ENCODE assay signal across 8 cellular contexts in the genomic region with DNA sequence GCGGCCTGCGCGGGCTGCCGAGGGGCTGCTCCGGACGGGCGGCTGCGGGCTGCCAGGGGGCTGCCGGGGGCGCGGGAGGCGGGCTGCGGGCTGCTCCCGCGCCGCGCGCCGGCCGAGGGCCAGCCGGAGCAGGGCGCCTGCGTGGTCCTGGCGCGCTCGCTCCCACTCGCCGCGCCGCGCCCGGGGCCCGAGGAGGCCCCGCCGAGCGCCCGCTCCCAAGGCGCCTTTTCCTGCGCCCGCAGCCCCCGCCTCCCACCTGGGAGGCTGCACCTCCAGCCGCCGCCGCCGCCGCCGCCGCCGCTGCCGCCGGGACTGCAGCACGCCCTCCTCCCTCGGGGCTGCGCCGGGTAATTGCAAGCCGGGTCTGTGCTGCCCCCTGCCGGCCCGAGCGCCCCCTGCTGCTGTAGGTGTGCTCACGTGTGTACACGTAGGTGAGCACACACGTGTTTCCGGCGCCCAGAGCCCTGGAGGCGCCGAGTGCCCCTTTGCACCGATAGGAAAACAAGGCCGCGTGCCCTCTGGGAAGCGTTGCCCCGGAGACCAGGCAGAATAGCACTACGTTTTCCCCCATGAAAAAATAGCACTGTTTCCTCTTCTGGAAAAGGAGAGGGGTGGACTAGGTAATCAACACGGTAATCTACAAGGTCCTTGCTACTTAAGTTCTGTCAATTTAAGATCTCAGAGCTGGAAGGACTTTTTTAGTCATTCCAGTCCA. TPM values are rescaled to one million over a fixed set of nuclear protein-coding genes. Genes with fewer than 3 reads are reported as not detected.
DNase-seq lines count a peak whose midpoint lies in the region; ATAC-seq, FAIRE-seq and TF ChIP-seq lines count a peak whose summit lies in the region.

EPB41L4B (minus strand) TSS at position 326 of the 715 bp plus-strand sequence. CDS start 613 bp downstream, outside the sequence.

- H3K4me3 ChIP-seq in HepG2 (replicated peaks in 1 of 3; ENCODE audit: insufficient read depth in 1 of 3, low read depth in 2 of 3, low read length in 3 of 3), result peak within 1 kb of the TSS; percentile 85 to 91 (median 90)

- peak within 1 kb of the TSS; percentile 68 for H3K9ac ChIP-seq in HepG2 (ENCODE audit: insufficient read depth, low read depth, low read length)

- H3K9me3 Mint-ChIP-seq in activated CD4-positive, alpha-beta T cell treated with anti-CD3 and anti-CD28 coated beads, Interleukin-2, amount 10 ng/mL, durations not matched to agents 7 days and 5 days, result no peaks in the 10 kb centered on the region
- no peaks in the 10 kb centered on the region for H3K9me3 Mint-ChIP-seq in dendritic cell treated with granulocyte-macrophage colony-stimulating factor and Interleukin-4, amounts not matched to agents 40 ng/mL and 50 ng/mL, for 4 days

- no peak within 1 kb of the TSS for H3K27ac Mint-ChIP-seq in activated CD4-positive, alpha-beta T cell treated with anti-CD3 and anti-CD28 coated beads, Interleukin-2, amount 10 ng/mL, durations not matched to agents 7 days and 5 days
- no peak within 1 kb of the TSS for H3K27ac Mint-ChIP-seq in dendritic cell treated with granulocyte-macrophage colony-stimulating factor and Interleukin-4, amounts not matched to agents 40 ng/mL and 50 ng/mL, for 4 days

- BruUV-seq in HepG2 (replicated peaks; lab: Mats Ljungman, UMichigan), result no TSS peak

- POLR2A ChIA-PET in activated CD4-positive, alpha-beta T cell treated with anti-CD3 and anti-CD28 coated beads, Interleukin-2, amount 10 ng/mL, durations not matched to agents 7 days and 5 days (lab: Charles Lee), result no interaction called here
- POLR2A ChIA-PET in HepG2 (lab: Yijun Ruan, JAX), result interaction anchor here (1.1 to 1.7 kb wide), 3 partner anchors 24 to 138 kb away, joined by 4 read pairs; no protein-coding TSS in a partner anchor

- ATAC-seq in GM19043 (IDR thresholded peaks at IDR 0.05; ENCODE audit: low read depth, unreplicated experiment), result peak; percentile 97
- peak; percentile 99 for ATAC-seq in HG03354 (IDR thresholded peaks at IDR 0.05; ENCODE audit: poor library complexity, severe bottlenecking, unreplicated experiment)
- ATAC-seq in HepG2, result peak; percentile 88

- H3K4me1 ChIP-seq in HepG2 (ENCODE audit: insufficient read depth, low read length), result peaks cover 44% of the 10 kb centered on the region

- in situ Hi-C loops in HepG2 (cut with HindIII; ENCODE audit: extremely low pct_ligation_motif_present, low pct_unique_long_range_greater_than_20kb), result loop anchor here (5.0 kb wide), 1 partner anchor 129 kb away; no protein-coding TSS in a partner anchor

- H3K36me3 ChIP-seq in HepG2 (replicated peaks in 1 of 2; ENCODE audit: control insufficient read depth in 1 of 2, insufficient read depth in 2 of 2, low read length in 2 of 2), result no peaks in the 10 kb centered on the region

- CTCF ChIA-PET in activated CD4-positive, alpha-beta T cell treated with anti-CD3 and anti-CD28 coated beads, Interleukin-2, amount 10 ng/mL, durations not matched to agents 7 days and 5 days (lab: Charles Lee), result no interaction called here
- CTCF ChIA-PET in HepG2 (lab: Yijun Ruan, JAX; ENCODE audit: low intra/inter-chr PET ratio, low total read pairs), result interaction anchor here (0.6 to 2.8 kb wide), 7 partner anchors 70 to 222 kb away, joined by 4 to 22 read pairs (median 13); no protein-coding TSS in a partner anchor

- peaks cover 59% of the 10 kb centered on the region for H3K27me3 Mint-ChIP-seq in activated CD4-positive, alpha-beta T cell treated with anti-CD3 and anti-CD28 coated beads, Interleukin-2, amount 10 ng/mL, durations not matched to agents 7 days and 5 days
- H3K27me3 Mint-ChIP-seq in dendritic cell treated with granulocyte-macrophage colony-stimulating factor and Interleukin-4, amounts not matched to agents 40 ng/mL and 50 ng/mL, for 4 days, result peaks cover 69% of the 10 kb centered on the region

- no peaks in the 10 kb centered on the region for H4K20me1 ChIP-seq in HepG2 (ENCODE audit: insufficient read depth, low read length)

- TF ChIP-seq EP300 in HepG2 (IDR thresholded peaks at IDR 0.05; ENCODE audit: low read depth in 2 of 2, low read length in 2 of 2) (peak in 1 of 2 experiments; percentile 53; a peak in 1 of 4 replicates), HepG2 (CRISPR knock-in tag; IDR thresholded peaks at IDR 0.05; ENCODE audit: borderline replicate concordance) (peak; percentile 66)

- WGBS in HepG2 (ENCODE audit: low lambda C conversion rate), result 0% methylated on average over 11 of the region's 73 CpGs

- H3K27ac ChIP-seq in HepG2 (ENCODE audit: extremely low read length, insufficient read depth, low read length), result peak within 1 kb of the TSS; percentile 52

- intact Hi-C loops in dendritic cell treated with granulocyte-macrophage colony-stimulating factor and Interleukin-4, amounts not matched to agents 40 ng/mL and 50 ng/mL, for 4 days (cut with micrococcal nuclease), result no loop called here
- intact Hi-C loops in HepG2 (cut with micrococcal nuclease; ENCODE audit: unreplicated experiment), result loop anchor here (1.0 to 10.0 kb wide), 4 partner anchors 77 to 206 kb away; partner anchors contain the start of gene TMEM245

- peak within 1 kb of the TSS; percentile 96 for H3K4me2 ChIP-seq in HepG2 (ENCODE audit: low read depth, low read length)

- H3K27me3 ChIP-seq in HepG2 (ENCODE audit: control insufficient read depth in 1 of 2, insufficient read depth in 2 of 2, low read length in 2 of 2), result no peaks in the 10 kb centered on the region; a peak in 2 of 5 replicates

- H3K4me1 Mint-ChIP-seq in activated CD4-positive, alpha-beta T cell treated with anti-CD3 and anti-CD28 coated beads, Interleukin-2, amount 10 ng/mL, durations not matched to agents 7 days and 5 days, result peaks cover 13% of the 10 kb centered on the region
- peaks cover 13% of the 10 kb centered on the region for H3K4me1 Mint-ChIP-seq in dendritic cell treated with granulocyte-macrophage colony-stimulating factor and Interleukin-4, amounts not matched to agents 40 ng/mL and 50 ng/mL, for 4 days (ENCODE audit: low read depth)

- H3K9me3 ChIP-seq in HepG2 (ENCODE audit: low read length), result no peaks in the 10 kb centered on the region

- peak within 1 kb of the TSS; percentile 48 for H2AFZ ChIP-seq in HepG2 (ENCODE audit: low read length)

- DNase-seq in AML-193 (lab: John Stamatoyannopoulos, UW) (peak; percentile 28 to 45), NCI-H510A (lab: John Stamatoyannopoulos, UW) (peak; percentile 83), HepG2 (ENCODE audit: low spot score) (peak; percentile 83)
- peak; percentile 91 for DNase-seq in activated CD4-positive, alpha-beta T cell treated with anti-CD3 and anti-CD28 coated beads, Interleukin-2, amount 10 ng/mL, durations not matched to agents 7 days and 5 days
- DNase-seq in stimulated activated CD4-positive, alpha-beta T cell treated with anti-CD3 and anti-CD28 coated beads, Interleukin-2, amount 100 ng/mL, for 48 hours, result peak; percentile 88

- H3K36me3 Mint-ChIP-seq in activated CD4-positive, alpha-beta T cell treated with anti-CD3 and anti-CD28 coated beads, Interleukin-2, amount 10 ng/mL, durations not matched to agents 7 days and 5 days (ENCODE audit: low read depth), result no peaks in the 10 kb centered on the region
- H3K36me3 Mint-ChIP-seq in dendritic cell treated with granulocyte-macrophage colony-stimulating factor and Interleukin-4, amounts not matched to agents 40 ng/mL and 50 ng/mL, for 4 days (ENCODE audit: low read depth), result no peaks in the 10 kb centered on the region

- H3K4me3 Mint-ChIP-seq in activated CD4-positive, alpha-beta T cell treated with anti-CD3 and anti-CD28 coated beads, Interleukin-2, amount 10 ng/mL, durations not matched to agents 7 days and 5 days, result peak within 1 kb of the TSS; percentile 72
- peak within 1 kb of the TSS; percentile 72 for H3K4me3 Mint-ChIP-seq in dendritic cell treated with granulocyte-macrophage colony-stimulating factor and Interleukin-4, amounts not matched to agents 40 ng/mL and 50 ng/mL, for 4 days

- no peak for TF ChIP-seq POLR2A in HepG2 (IDR thresholded peaks at IDR 0.05; ENCODE audit: insufficient read depth in 1 of 2, low read depth in 2 of 2, low read length in 2 of 2)

- TF ChIP-seq CTCF in HepG2 (CRISPR knock-in tag; IDR thresholded peaks at IDR 0.05), result peak; percentile 98

- TF ChIP-seq RAD21 in HepG2 (CRISPR knock-in tag; IDR thresholded peaks at IDR 0.05), result peak; percentile 100

- H3K79me2 ChIP-seq in HepG2 (ENCODE audit: insufficient read depth, low read length), result peaks cover 32% of the 10 kb centered on the region

- FAIRE-seq in HepG2 (lab: Jason Lieb, UNC), result peak; percentile 37

TF ChIP-seq in HepG2, 621 proteins besides CTCF, POLR2A, EP300 and RAD21 (continues in another document):
- no peak for TF ChIP-seq ZKSCAN1 (IDR thresholded peaks at IDR 0.05; ENCODE audit: low read length)
- TF ChIP-seq ZNF598 (CRISPR knock-in tag; IDR thresholded peaks at IDR 0.05; ENCODE audit: borderline replicate concordance), result no peak
- peak; percentile 48; the same call in 1 of the 2 replicates for TF ChIP-seq ELF1 (CRISPR knock-in tag; IDR thresholded peaks at IDR 0.05)
- TF ChIP-seq ZNF326 (CRISPR knock-in tag; IDR thresholded peaks at IDR 0.05; ENCODE audit: borderline replicate concordance), result no peak
- peak; percentile 76 for TF ChIP-seq NCOA2 (CRISPR knock-in tag; IDR thresholded peaks at IDR 0.05)

RNA-seq across cellular contexts. Expression of gene EPB41L4B, which starts in this region (rescaled TPM):
- not detected for total RNA-seq in activated CD4-positive, alpha-beta T cell treated with anti-CD3 and anti-CD28 coated beads, Interleukin-2, amount 10 ng/mL, durations not matched to agents 7 days and 5 days
- total RNA-seq in HepG2 (2016; rRNA removed; fragmentation: Illumina TruSeq; extraction: Trizol), result 22.1 and 25.7 TPM in 2 replicates
- 6.6 and 7.8 TPM in 2 replicates for total RNA-seq in HepG2 (2016; cell fraction: cytosol; rRNA removed; fragmentation: Illumina TruSeq; extraction: Trizol; ENCODE audit: low read depth)
- 22.0 TPM in 2 replicates for total RNA-seq in HepG2 (2016; cell fraction: insoluble cytoplasmic fraction; rRNA removed; fragmentation: Illumina TruSeq; extraction: Trizol)
- 24.1 and 27.0 TPM in 2 replicates for total RNA-seq in HepG2 (2016; cell fraction: membrane; rRNA removed; fragmentation: Illumina TruSeq; extraction: Trizol)
- 16.1 and 18.9 TPM in 2 replicates for total RNA-seq in HepG2 (2016; cell fraction: nucleus; rRNA removed; fragmentation: Illumina TruSeq; extraction: Trizol)
- 15.1 and 17.6 TPM in 2 replicates for polyA plus RNA-seq in HepG2 (2011; rRNA removed)
- 8.9 and 12.7 TPM in 2 replicates for polyA plus RNA-seq in HepG2 (2011; cell fraction: cytosol; rRNA removed)
- polyA plus RNA-seq in HepG2 (2011; cell fraction: nucleus; rRNA removed), result 8.2 and 9.7 TPM in 2 replicates
- polyA plus RNA-seq in HepG2 (2012), result 15.0 and 16.1 TPM in 2 replicates
- polyA plus RNA-seq in HepG2 (2016; cell fraction: cytosol; fragmentation: Illumina TruSeq; extraction: Trizol; ENCODE audit: low read depth), result 7.5 and 8.4 TPM in 2 replicates
- polyA plus RNA-seq in HepG2 (2016; cell fraction: insoluble cytoplasmic fraction; fragmentation: Illumina TruSeq; extraction: Trizol; ENCODE audit: low read depth), result 26.8 and 28.4 TPM in 2 replicates
- polyA plus RNA-seq in HepG2 (2016; cell fraction: membrane; fragmentation: Illumina TruSeq; extraction: Trizol; ENCODE audit: low read depth), result 20.6 and 23.6 TPM in 2 replicates
- polyA plus RNA-seq in HepG2 (2016; cell fraction: nucleus; fragmentation: Illumina TruSeq; extraction: Trizol; ENCODE audit: insufficient read depth, low read depth), result 23.9 and 24.1 TPM in 2 replicates
- 8.0 and 15.3 TPM in 2 replicates for polyA minus RNA-seq in HepG2 (2011; rRNA and poly(A)+ RNA removed; ENCODE audit: low replicate concordance)
- polyA minus RNA-seq in HepG2 (2011; cell fraction: cytosol; rRNA and poly(A)+ RNA removed), result 10.9 and 14.4 TPM in 2 replicates
- polyA minus RNA-seq in HepG2 (2011; cell fraction: nucleus; rRNA and poly(A)+ RNA removed), result 20.1 and 23.4 TPM in 2 replicates

Comparison
In these comparisons a context has a peak if more than half of its experiments do, and no peak if none do; other contexts are left out.
1. Peak in every context shown above with its lines: DNase-seq, ATAC-seq, H3K4me3 ChIP-seq and H3K27ac ChIP-seq.
2. RNA of gene EPB41L4B (total RNA-seq): 6.6 to 27.0 TPM in HepG2; not detected in activated CD4-positive, alpha-beta T cell treated with anti-CD3 and anti-CD28 coated beads, Interleukin-2, amount 10 ng/mL, durations not matched to agents 7 days and 5 days; every median in the first group is over 4 times any median in the second.
3. Peak in DNase-seq in activated CD4-positive, alpha-beta T cell treated with anti-CD3 and anti-CD28 coated beads, Interleukin-2, amount 10 ng/mL, durations not matched to agents 7 days and 5 days; RNA of the gene not detected or under 1 TPM.
4. DNase-seq: peak in every context shown above with its lines; median percentile 91 in activated CD4-positive, alpha-beta T cell treated with anti-CD3 and anti-CD28 coated beads, Interleukin-2, amount 10 ng/mL, durations not matched to agents 7 days and 5 days; 88 in stimulated activated CD4-positive, alpha-beta T cell treated with anti-CD3 and anti-CD28 coated beads, Interleukin-2, amount 100 ng/mL, for 48 hours; 83 in NCI-H510A; 83 in HepG2; 36 in AML-193.